Comparison of ENCODE assay signal across 20 cellular contexts in the genomic region with DNA sequence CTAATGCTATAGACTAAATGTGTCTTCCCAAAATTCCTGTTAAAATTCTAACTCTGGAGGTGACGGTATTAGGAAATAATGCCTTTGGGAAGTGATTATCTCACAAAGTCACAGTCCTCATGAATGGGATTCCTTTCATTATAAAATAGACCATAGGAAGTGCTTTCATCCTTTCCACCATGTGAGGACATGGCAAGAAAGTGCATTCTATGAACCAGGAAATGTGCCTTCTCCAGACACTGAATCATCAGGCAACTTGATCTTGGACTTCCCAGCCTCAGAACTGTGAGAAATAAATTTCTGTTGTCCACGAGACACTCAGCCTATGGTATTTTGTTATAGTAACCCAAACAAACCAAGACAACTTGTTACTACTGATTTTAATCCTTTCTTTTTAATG.
A peak's percentile ranks its signal among the peaks of the same experiment; 100 is the strongest.
DNase-seq lines count a peak whose midpoint lies in the region; TF ChIP-seq lines count a peak whose summit lies in the region.
"Had no signal": no experiment of that assay in that cellular context is flagged by ENCODE, and none has a peak within 500 bp of the region (broad histone marks: within the 10 kb centered on the region; RNA-seq: fewer than 3 reads in every experiment).

No MANE protein-coding gene starts in this region.

- H3K27me3 Mint-ChIP-seq in endodermal cell (ENCODE audit: insufficient read depth), result no peaks in the 10 kb centered on the region
- H3K27me3 Mint-ChIP-seq: CD4-positive, CD25-positive, alpha-beta regulatory T cell; CD8-positive, alpha-beta memory T cell had no signal

- no peaks in the 10 kb centered on the region for H4K20me1 ChIP-seq in hepatocyte (ENCODE audit: insufficient read depth, poor library complexity, severe bottlenecking)

- H3K79me2 ChIP-seq in hepatocyte, result no peaks in the 10 kb centered on the region

- H3K4me1 Mint-ChIP-seq in endodermal cell, result peaks cover 9% of the 10 kb centered on the region
- H3K4me1 Mint-ChIP-seq: CD4-positive, CD25-positive, alpha-beta regulatory T cell; CD8-positive, alpha-beta memory T cell; GM23338 had no signal

- WGBS in endodermal cell (ENCODE audit: insufficient coverage in 1 of 2, insufficient read length in 1 of 2), 2 experiments, result 100% methylated on average over 2 of the region's 2 CpGs; no CpG with 5 or more reads in 1 of the 2 experiments
- WGBS in hepatocyte (ENCODE audit: low lambda C conversion rate, missing lambda C conversion rate), result 86% methylated on average over 2 of the region's 2 CpGs
- 39 to 56% methylated on average over 2 of the region's 2 CpGs for WGBS in lower leg skin, 2 donors

- H3K4me3 ChIP-seq in brain microvascular endothelial cell (ENCODE audit: low read depth, low read length) (no peak overlapping the region), endodermal cell (ENCODE audit: low read length) (peak overlapping the region; percentile 39), hepatocyte (no peak overlapping the region), lower leg skin (ENCODE audit: low read depth, poor library complexity, severe bottlenecking) (no peak overlapping the region)
- H3K4me3 ChIP-seq: GM23338 had no signal

- H3K4me3 Mint-ChIP-seq in endodermal cell, result no peak overlapping the region
- H3K4me3 Mint-ChIP-seq: CD4-positive, CD25-positive, alpha-beta regulatory T cell; CD8-positive, alpha-beta memory T cell; GM23338 had no signal

- no peak overlapping the region for H3K4me2 ChIP-seq in hepatocyte
- H3K4me2 ChIP-seq: GM23338 had no signal

- H3K9ac ChIP-seq in endodermal cell (ENCODE audit: extremely low read depth, low read length, poor library complexity, severe bottlenecking), result no peak overlapping the region

- H3K4me1 ChIP-seq in endodermal cell (ENCODE audit: control insufficient read depth, insufficient read depth, low read length), result peaks cover 6% of the 10 kb centered on the region
- no peaks in the 10 kb centered on the region for H3K4me1 ChIP-seq in hepatocyte (ENCODE audit: insufficient read depth)

- H3K27ac ChIP-seq in brain microvascular endothelial cell (no peak overlapping the region), endodermal cell (ENCODE audit: low read depth, low read length) (no peak overlapping the region), hepatocyte (peak overlapping the region; percentile 3)
- H3K27ac ChIP-seq: HL-60 had no signal

- peaks cover 2% of the 10 kb centered on the region for H3K36me3 Mint-ChIP-seq in endodermal cell (ENCODE audit: low read depth)
- H3K36me3 Mint-ChIP-seq: CD4-positive, CD25-positive, alpha-beta regulatory T cell had no signal

- intact Hi-C loops in lower leg skin (cut with DNase I; ENCODE audit: low total_unique reads), result no loop called here

- TF ChIP-seq CTCF in brain microvascular endothelial cell (IDR thresholded peaks at IDR 0.05; ENCODE audit: low read depth, low read length, missing control alignments) (no peak), endodermal cell (conservative IDR thresholded peaks at IDR 0.05) (no peak), hepatocyte (IDR thresholded peaks at IDR 0.05; ENCODE audit: poor library complexity) (no peak), lower leg skin (IDR thresholded peaks at IDR 0.05) (no peak)

- no peaks in the 10 kb centered on the region for H3K9me2 ChIP-seq in hepatocyte (replicated peaks; ENCODE audit: insufficient read depth)

- TF ChIP-seq POLR2A in lower leg skin (IDR thresholded peaks at IDR 0.05), result no peak

- H3K36me3 ChIP-seq in brain microvascular endothelial cell (replicated peaks) (no peaks in the 10 kb centered on the region), endodermal cell (ENCODE audit: control insufficient read depth, insufficient read depth, low read length) (no peaks in the 10 kb centered on the region), hepatocyte (replicated peaks; ENCODE audit: insufficient read depth, low read depth) (no peaks in the 10 kb centered on the region)
- H3K36me3 ChIP-seq: BE2C had no signal

- H3K9me3 Mint-ChIP-seq in endodermal cell, result peaks cover 23% of the 10 kb centered on the region

- no peak overlapping the region for H3K27ac Mint-ChIP-seq in endodermal cell
- H3K27ac Mint-ChIP-seq: CD4-positive, CD25-positive, alpha-beta regulatory T cell; CD8-positive, alpha-beta memory T cell; GM23338 had no signal

- peaks cover 17% of the 10 kb centered on the region for H3K9me3 ChIP-seq in endodermal cell (ENCODE audit: control insufficient read depth, low read length)
- no peaks in the 10 kb centered on the region for H3K9me3 ChIP-seq in hepatocyte (ENCODE audit: low read depth)

- DNase-seq in brain microvascular endothelial cell, result peak; percentile 37
- no peak for DNase-seq in endodermal cell
- DNase-seq in hepatocyte (ENCODE audit: low spot score), result no peak
- DNase-seq in renal cortical epithelial cell (ENCODE audit: low read depth), result peak; percentile 12
- no peak for DNase-seq in T-helper 9 cell
- no peak for DNase-seq in NCI-H1417 (lab: John Stamatoyannopoulos, UW)
- DNase-seq in lower leg skin (ENCODE audit: low spot score in 2 of 2), result no peak
- no peak for DNase-seq in activated CD4-positive, alpha-beta T cell treated with anti-CD3 and anti-CD28 coated beads, Interleukin-2, amount 50 U/mL, for 1 hour
- DNase-seq: ACHN; BE2C; C1 segment of cervical spinal cord; CD4-positive, CD25-positive, alpha-beta regulatory T cell; CD8-positive, alpha-beta memory T cell; DMS 273 treated with DMSO at 0.1 percent for 48 hours; DND-41; EL; HCEC 1CT; IMR-90 had no signal

- H2AFZ ChIP-seq in hepatocyte, result no peak overlapping the region
- H2AFZ ChIP-seq: GM23338 had no signal

- H3K27me3 ChIP-seq in brain microvascular endothelial cell (replicated peaks) (no peaks in the 10 kb centered on the region), endodermal cell (ENCODE audit: control insufficient read depth, insufficient read depth, low read length, poor library complexity, severe bottlenecking) (no peaks in the 10 kb centered on the region), hepatocyte (no peaks in the 10 kb centered on the region)
- H3K27me3 ChIP-seq: BE2C had no signal

- in situ Hi-C loops in brain microvascular endothelial cell (cut with HindIII; ENCODE audit: low pct_ligation_motif_present, low sequenced_read_pairs), result no loop called here

Comparison
In these comparisons a context has a peak if more than half of its experiments do, and no peak if none do; other contexts are left out.
1. DNase-seq: peak in brain microvascular endothelial cell (single experiment) and renal cortical epithelial cell (single experiment); none in endodermal cell (single experiment), hepatocyte (single experiment), T-helper 9 cell (single experiment), NCI-H1417 (0 of 3), lower leg skin (0 of 2) and activated CD4-positive, alpha-beta T cell treated with anti-CD3 and anti-CD28 coated beads, Interleukin-2, amount 50 U/mL, for 1 hour (single experiment).